1 cellular context compared by ENCODE assay signal in the genomic region with DNA sequence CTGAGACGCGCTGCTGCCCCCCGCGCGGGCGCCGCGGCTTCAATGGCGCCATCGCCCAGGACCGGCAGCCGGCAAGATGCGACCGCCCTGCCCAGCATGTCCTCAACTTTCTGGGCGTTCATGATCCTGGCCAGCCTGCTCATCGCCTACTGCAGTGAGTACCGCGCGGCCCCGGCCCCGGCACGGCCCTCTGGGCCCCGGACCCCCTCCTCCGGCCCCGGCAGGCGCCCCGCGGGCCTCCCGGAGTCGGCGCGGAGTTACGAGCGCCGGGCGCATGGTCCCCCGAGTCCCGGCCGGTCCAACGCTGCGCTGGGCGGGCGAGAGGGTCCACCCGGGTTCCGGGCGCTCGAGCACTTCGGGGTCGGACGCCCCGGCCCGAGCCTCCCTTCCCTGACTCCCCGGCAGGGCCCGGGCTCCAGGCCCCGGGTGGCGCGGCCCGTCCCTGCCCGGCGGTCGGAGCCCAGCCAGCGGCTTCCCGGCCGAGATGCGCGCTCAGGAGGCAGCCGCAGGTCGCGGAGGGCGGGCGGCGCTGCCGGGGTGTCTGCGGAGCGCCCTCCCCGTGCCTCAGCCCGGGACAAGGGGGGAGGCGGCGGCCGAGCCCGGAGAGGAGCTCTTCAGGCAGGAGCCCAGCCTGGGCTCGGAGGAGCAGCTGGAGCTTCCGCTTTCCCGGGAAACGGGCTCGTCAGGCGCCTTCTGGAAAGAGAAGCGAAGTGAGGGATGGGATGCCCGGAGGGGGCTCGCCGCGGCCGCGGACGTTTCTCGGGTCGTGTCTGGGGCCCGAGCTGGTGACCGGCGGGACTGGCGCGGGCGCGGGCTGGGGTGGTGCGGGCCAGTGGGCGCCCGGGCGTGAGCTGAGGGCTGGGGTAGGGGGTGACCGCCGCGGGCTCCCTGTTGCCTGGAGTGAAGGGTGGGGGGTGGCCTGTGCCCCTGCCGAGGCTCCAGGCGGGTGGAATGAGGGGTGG.
TF ChIP-seq lines count a peak whose summit lies in the region.

No MANE protein-coding gene starts in this region.

TF ChIP-seq in IMR-90, 13 proteins besides CTCF, POLR2A, EP300 and RAD21 (continued from another document):
- TF ChIP-seq RCOR1 (IDR thresholded peaks at IDR 0.05; ENCODE audit: insufficient replicate concordance, low read length) (no peak), MXI1 (IDR thresholded peaks at IDR 0.05; ENCODE audit: borderline replicate concordance, low read depth, low read length) (no peak)
